25 cellular contexts compared by ENCODE assay signal in the genomic region with DNA sequence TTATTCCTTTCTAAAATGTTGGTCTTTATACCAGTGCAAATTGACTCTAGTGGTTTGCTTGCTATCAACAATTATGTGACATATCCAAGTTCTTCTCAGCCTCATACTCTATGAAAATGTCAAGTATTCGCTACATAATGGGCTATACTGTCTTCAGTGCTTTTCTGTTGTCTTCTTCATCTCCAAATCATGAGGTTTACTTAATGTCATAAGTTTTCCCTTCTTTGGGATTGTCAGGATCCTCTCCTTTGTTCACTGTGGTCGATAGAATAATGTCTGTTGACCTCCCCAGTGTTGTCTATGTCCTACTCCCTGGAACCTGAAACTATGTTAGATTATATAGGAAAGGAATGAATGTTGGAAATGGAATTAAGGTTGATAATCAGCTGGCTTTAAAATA. TPM values are rescaled to one million over a fixed set of nuclear protein-coding genes. Genes with fewer than 3 reads are reported as not detected.
A peak's percentile ranks its signal among the peaks of the same experiment; 100 is the strongest.
DNase-seq lines count a peak whose midpoint lies in the region; ATAC-seq, FAIRE-seq and TF ChIP-seq lines count a peak whose summit lies in the region.
"Had no signal": no experiment of that assay in that cellular context is flagged by ENCODE, and none has a peak within 500 bp of the region (broad histone marks: within the 10 kb centered on the region; RNA-seq: fewer than 3 reads in every experiment).

No MANE protein-coding gene starts in this region.

- H3K27me3 Mint-ChIP-seq in naive thymus-derived CD4-positive, alpha-beta T cell = peaks cover 0 to 20% (median 10%) of the 10 kb centered on the region in 5 donors
- H3K27me3 Mint-ChIP-seq in nephron progenitor cell (ENCODE audit: low read depth, poor library complexity) = peaks cover 39% of the 10 kb centered on the region

- H3K27ac ChIP-seq in RWPE2 (ENCODE audit: poor library complexity, severe bottlenecking) = peak overlapping the region; percentile 41
- peak overlapping the region; percentile 37 for H3K27ac ChIP-seq in caudate nucleus (ENCODE audit: low read depth, low read length)
- no peak overlapping the region for H3K27ac ChIP-seq in naive thymus-derived CD4-positive, alpha-beta T cell (ENCODE audit: low read depth, low read length)
- no peak overlapping the region for H3K27ac ChIP-seq in gastroesophageal sphincter
- H3K27ac ChIP-seq: KMS-11, PC-9, SJSA1 had no signal

- peaks cover 16% of the 10 kb centered on the region for H3K4me1 ChIP-seq in RWPE2 (ENCODE audit: insufficient read depth, poor library complexity, severe bottlenecking)
- peaks cover 0 to 22% of the 10 kb centered on the region in 2 donors for H3K4me1 ChIP-seq in naive thymus-derived CD4-positive, alpha-beta T cell (ENCODE audit: control insufficient read depth in 2 of 2, insufficient read depth in 2 of 2, low read length in 2 of 2)
- H3K4me1 ChIP-seq in gastroesophageal sphincter = peaks cover 0 to 13% (median 0%) of the 10 kb centered on the region in 3 donors

- peak overlapping the region in 3 of 10 donors; percentile 10 to 40 (median 11) for H3K4me3 Mint-ChIP-seq in naive thymus-derived CD4-positive, alpha-beta T cell
- H3K4me3 Mint-ChIP-seq in nephron progenitor cell = no peak overlapping the region
- H3K4me3 Mint-ChIP-seq: B cell, CD14-positive monocyte had no signal

- H3K9me3 Mint-ChIP-seq in naive thymus-derived CD4-positive, alpha-beta T cell = peaks cover 0 to 12% (median 4%) of the 10 kb centered on the region in 11 donors
- H3K9me3 Mint-ChIP-seq in nephron progenitor cell = peaks cover 5% of the 10 kb centered on the region

- no peaks in the 10 kb centered on the region for H3K36me3 ChIP-seq in RWPE2 (ENCODE audit: low read depth)
- no peaks in the 10 kb centered on the region for H3K36me3 ChIP-seq in naive thymus-derived CD4-positive, alpha-beta T cell (ENCODE audit: control insufficient read depth in 2 of 3, insufficient read depth in 3 of 3, low read length in 3 of 3)
- H3K36me3 ChIP-seq in gastroesophageal sphincter = no peaks in the 10 kb centered on the region
- H3K36me3 ChIP-seq: SJSA1 had no signal

- TF ChIP-seq POLR2A in GM12891 (IDR thresholded peaks at IDR 0.05; ENCODE audit: low read depth, low read length) (no peak), gastroesophageal sphincter (IDR thresholded peaks at IDR 0.05) (no peak)

- FAIRE-seq in GM12891 (lab: Jason Lieb, UNC) = peak; percentile 5
- FAIRE-seq: GM12892, GM19239 had no signal

- peaks cover 0 to 18% (median 4%) of the 10 kb centered on the region in 5 donors for H3K36me3 Mint-ChIP-seq in naive thymus-derived CD4-positive, alpha-beta T cell
- peaks cover 4% of the 10 kb centered on the region for H3K36me3 Mint-ChIP-seq in nephron progenitor cell (ENCODE audit: low read depth)

- WGBS in gastroesophageal sphincter (ENCODE audit: low coverage in 1 of 2), 2 donors = 96 to 100% methylated on average over 1 to 2 of the region's 2 CpGs

- no peaks in the 10 kb centered on the region for H3K27me3 ChIP-seq in RWPE2 (ENCODE audit: insufficient read depth, poor library complexity, severe bottlenecking)
- H3K27me3 ChIP-seq in naive thymus-derived CD4-positive, alpha-beta T cell (ENCODE audit: control insufficient read depth in 2 of 2, insufficient read depth in 2 of 2, low read length in 2 of 2) = no peaks in the 10 kb centered on the region
- peaks cover 17% of the 10 kb centered on the region for H3K27me3 ChIP-seq in gastroesophageal sphincter
- H3K27me3 ChIP-seq: SJSA1 had no signal

- CTCF ChIA-PET in naive thymus-derived CD4-positive, alpha-beta T cell (lab: Charles Lee) = interaction anchor here (0.6 kb wide), 1 partner anchor 491 kb away, joined by 5 read pairs; no protein-coding TSS in a partner anchor

- TF ChIP-seq CTCF in RWPE2 (IDR thresholded peaks at IDR 0.05; ENCODE audit: poor library complexity, severe bottlenecking) = no peak
- no peak for TF ChIP-seq CTCF in nephron progenitor cell (IDR thresholded peaks at IDR 0.05)
- TF ChIP-seq CTCF in gastroesophageal sphincter (IDR thresholded peaks at IDR 0.05) = no peak

- intact Hi-C loops in naive thymus-derived CD4-positive, alpha-beta T cell (cut with micrococcal nuclease) = loop anchor here in 1 of 2 donors (10.0 kb wide), 1 partner anchor 1432 kb away; the partner anchor contains the start of gene STARD3NL

- H3K4me3 ChIP-seq in RWPE2 (ENCODE audit: severe bottlenecking) = no peak overlapping the region
- no peak overlapping the region for H3K4me3 ChIP-seq in naive thymus-derived CD4-positive, alpha-beta T cell (ENCODE audit: low read length)
- H3K4me3 ChIP-seq in gastroesophageal sphincter = no peak overlapping the region
- H3K4me3 ChIP-seq: PC-9, SJSA1 had no signal

- TF ChIP-seq EP300 in gastroesophageal sphincter (IDR thresholded peaks at IDR 0.05) = no peak

- H3K27ac Mint-ChIP-seq in naive thymus-derived CD4-positive, alpha-beta T cell = peak overlapping the region in 7 of 9 donors; percentile 12 to 89 (median 69)
- H3K27ac Mint-ChIP-seq in nephron progenitor cell = no peak overlapping the region
- H3K27ac Mint-ChIP-seq: B cell, CD14-positive monocyte had no signal

- H3K4me1 Mint-ChIP-seq in naive thymus-derived CD4-positive, alpha-beta T cell = peaks cover 21 to 75% (median 65%) of the 10 kb centered on the region in 7 donors
- H3K4me1 Mint-ChIP-seq in nephron progenitor cell = peaks cover 12% of the 10 kb centered on the region

- DNase-seq in GM12891 (ENCODE audit: insufficient read length, low spot score) = no peak
- DNase-seq in RWPE2 (ENCODE audit: low spot score) = no peak
- DNase-seq in caudate nucleus (lab: John Stamatoyannopoulos, UW) = no peak
- DNase-seq in naive thymus-derived CD4-positive, alpha-beta T cell = no peak
- DNase-seq in NCI-H524 (lab: John Stamatoyannopoulos, UW) = no peak
- DNase-seq in nephron progenitor cell = no peak
- DNase-seq: Calu3, DMS79 treated with DMSO at 0.1 percent for 48 hours, GF-D8, H7, NCI-H1048, NCI-H1417, NCI-H1694, NCI-H2029 treated with DMSO at 0.1 percent for 48 hours, NCI-H446 treated with DMSO at 0.1 percent for 48 hours, NCI-H526 treated with DMSO at 0.1 percent for 48 hours, PC-9, Right ventricle myocardium superior had no signal

- H3K9me3 ChIP-seq in RWPE2 (ENCODE audit: severe bottlenecking) (no peaks in the 10 kb centered on the region), gastroesophageal sphincter (no peaks in the 10 kb centered on the region)
- H3K9me3 ChIP-seq in naive thymus-derived CD4-positive, alpha-beta T cell (ENCODE audit: control insufficient read depth in 2 of 3, low read length in 3 of 3) = no peaks in the 10 kb centered on the region
- H3K9me3 ChIP-seq: SJSA1 had no signal

- ATAC-seq in RWPE2 (ENCODE audit: low read depth) (no peak), gastroesophageal sphincter (no peak)
- ATAC-seq in naive thymus-derived CD4-positive, alpha-beta T cell = no peak

- POLR2A ChIA-PET in naive thymus-derived CD4-positive, alpha-beta T cell (lab: Charles Lee) = interaction anchor here (1.5 to 1.8 kb wide), 2 partner anchors 9 to 16 kb away, joined by 6 to 8 read pairs; partner anchors contain the start of gene RALA

TF ChIP-seq in GM12891, 5 proteins besides CTCF, POLR2A, EP300 and RAD21:
- TF ChIP-seq TAF1 (IDR thresholded peaks at IDR 0.05; ENCODE audit: low read depth, low read length) (no peak), SPI1 (IDR thresholded peaks at IDR 0.05; ENCODE audit: low read depth, low read length) (no peak), PAX5 (IDR thresholded peaks at IDR 0.05; ENCODE audit: insufficient read depth, low read length, severe bottlenecking) (no peak), POLR2AphosphoS5 (IDR thresholded peaks at IDR 0.05; ENCODE audit: low read depth, low read length) (no peak), POU2F2 (IDR thresholded peaks at IDR 0.05; ENCODE audit: low read depth, low read length) (no peak)
TF ChIP-seq in GM12891: peak in this region for 0.

RNA-seq across cellular contexts. Expression of gene RALA, which starts 16.4 kb away (rescaled TPM):
- polyA plus RNA-seq in GM12891 (2012; ENCODE audit: low read depth, missing spikeins) = 16.3 TPM
- total RNA-seq in naive thymus-derived CD4-positive, alpha-beta T cell = 10 to 100 TPM; 24.8 to 48.2 (median 32.8) TPM
- polyA plus RNA-seq in naive thymus-derived CD4-positive, alpha-beta T cell = 10 to 100 TPM; 40.2 to 44.3 TPM
- 10 to 100 TPM; 16.6 to 30.7 (median 21.0) TPM for total RNA-seq in gastroesophageal sphincter

RNA-seq across cellular contexts. Expression of gene YAE1, which starts 40.7 kb away (rescaled TPM):
- polyA plus RNA-seq in GM12891 (2012; ENCODE audit: low read depth, missing spikeins) = 8.4 TPM
- total RNA-seq in naive thymus-derived CD4-positive, alpha-beta T cell = 10 to 100 TPM; 10.2 to 34.2 (median 15.3) TPM
- polyA plus RNA-seq in naive thymus-derived CD4-positive, alpha-beta T cell = 10 to 100 TPM; 18.9 to 23.7 TPM
- 10 to 100 TPM; 17.9 to 27.4 (median 23.5) TPM for total RNA-seq in gastroesophageal sphincter

Comparison
In these comparisons a context has a peak if more than half of its experiments do, and no peak if none do; other contexts are left out.
1. H3K27ac ChIP-seq: peak in RWPE2 (single experiment) and caudate nucleus (single experiment); none in naive thymus-derived CD4-positive, alpha-beta T cell (single experiment) and gastroesophageal sphincter (0 of 4).